Comparison of ENCODE assay signal across 10 cellular contexts in the genomic region with DNA sequence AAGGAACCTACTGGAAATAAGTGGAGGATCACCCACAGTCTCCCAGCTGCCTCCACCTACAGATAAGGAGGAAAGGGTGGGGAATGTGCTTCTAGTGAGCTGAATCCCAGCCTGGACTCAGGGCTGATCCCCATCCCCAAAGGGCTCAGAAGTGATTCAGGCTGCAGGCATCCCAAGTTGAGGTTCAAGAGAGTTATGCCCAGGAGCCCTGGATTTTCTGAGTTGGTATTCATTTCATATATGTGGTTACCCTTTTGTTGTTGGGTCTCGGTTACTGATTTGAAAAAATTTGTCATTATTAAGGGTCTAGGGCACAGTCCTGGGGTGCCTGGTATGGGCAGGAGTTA. TPM values are rescaled to one million over a fixed set of nuclear protein-coding genes. Genes with fewer than 3 reads are reported as not detected.
DNase-seq lines count a peak whose midpoint lies in the region; ATAC-seq lines count a peak whose summit lies in the region.
"Had no signal": no experiment of that assay in that cellular context is flagged by ENCODE, and none has a peak within 500 bp of the region (broad histone marks: within the 10 kb centered on the region; RNA-seq: fewer than 3 reads in every experiment).

No MANE protein-coding gene starts in this region.

- H4K8ac ChIP-seq in neuronal stem cell (ENCODE audit: low read depth, low read length): no peak overlapping the region

- H3K4me2 ChIP-seq in neuronal stem cell (ENCODE audit: insufficient read depth, low read length, poor library complexity, severe bottlenecking): no peak overlapping the region

- no peaks in the 10 kb centered on the region for H3K36me3 Mint-ChIP-seq in CD8-positive, alpha-beta memory T cell
- H3K36me3 Mint-ChIP-seq in effector memory CD8-positive, alpha-beta T cell (ENCODE audit: insufficient read depth): peaks cover 4% of the 10 kb centered on the region

- no peak overlapping the region for H3K4me3 ChIP-seq in CD8-positive, alpha-beta memory T cell (ENCODE audit: low read length)
- no peak overlapping the region for H3K4me3 ChIP-seq in neuronal stem cell (ENCODE audit: low read length in 2 of 2)

- H3K36me3 ChIP-seq in CD8-positive, alpha-beta memory T cell (ENCODE audit: insufficient read depth, low read length): no peaks in the 10 kb centered on the region
- H3K36me3 ChIP-seq in neuronal stem cell (replicated peaks in 1 of 2; ENCODE audit: control insufficient read depth in 2 of 2, insufficient read depth in 2 of 2, low read length in 2 of 2): no peaks in the 10 kb centered on the region

- no peaks in the 10 kb centered on the region for H3K9me3 ChIP-seq in CD8-positive, alpha-beta memory T cell (ENCODE audit: low read length)
- no peaks in the 10 kb centered on the region for H3K9me3 ChIP-seq in neuronal stem cell (replicated peaks in 1 of 2; ENCODE audit: control insufficient read depth in 2 of 2, insufficient read depth in 1 of 2, low read depth in 1 of 2, low read length in 2 of 2)

- POLR2A ChIA-PET in CD8-positive, alpha-beta memory T cell (lab: Charles Lee): no interaction called here

- peak overlapping the region in 1 of 7 donors; percentile 78 for H3K4me3 Mint-ChIP-seq in CD8-positive, alpha-beta memory T cell
- H3K4me3 Mint-ChIP-seq in effector memory CD8-positive, alpha-beta T cell: peak overlapping the region; percentile 14 to 53

- peak overlapping the region in 5 of 8 donors; percentile 61 to 88 (median 66) for H3K27ac Mint-ChIP-seq in CD8-positive, alpha-beta memory T cell
- peak overlapping the region; percentile 75 to 91 for H3K27ac Mint-ChIP-seq in effector memory CD8-positive, alpha-beta T cell

- no peak overlapping the region for H2AK5ac ChIP-seq in neuronal stem cell (ENCODE audit: low read depth, low read length)

- H4K91ac ChIP-seq in neuronal stem cell (ENCODE audit: low read depth, low read length, poor library complexity): no peak overlapping the region

- no peak overlapping the region for H2BK12ac ChIP-seq in neuronal stem cell (ENCODE audit: low read length)

- H3K9ac ChIP-seq in neuronal stem cell (ENCODE audit: low read depth, low read length, poor library complexity): no peak overlapping the region

- peaks cover 38% of the 10 kb centered on the region for H3K4me1 ChIP-seq in CD8-positive, alpha-beta memory T cell (ENCODE audit: insufficient read depth, low read length)
- H3K4me1 ChIP-seq in neuronal stem cell (ENCODE audit: control insufficient read depth in 2 of 2, insufficient read depth in 1 of 2, low read depth in 1 of 2, low read length in 2 of 2): peaks cover 3 to 8% of the 10 kb centered on the region in 2 donors

- H3K18ac ChIP-seq in neuronal stem cell (ENCODE audit: low read length): no peak overlapping the region

- no peak overlapping the region for H3K14ac ChIP-seq in neuronal stem cell (ENCODE audit: low read length)

- H3K27ac ChIP-seq in CD8-positive, alpha-beta memory T cell (ENCODE audit: low read depth, low read length): no peak overlapping the region
- no peak overlapping the region for H3K27ac ChIP-seq in neuronal stem cell (replicated peaks; ENCODE audit: low read length)
- H3K27ac ChIP-seq: epithelial cell of prostate had no signal

- no peaks in the 10 kb centered on the region for H3K79me1 ChIP-seq in neuronal stem cell (ENCODE audit: low read depth, low read length)

- no peak overlapping the region for H3K23ac ChIP-seq in neuronal stem cell (ENCODE audit: low read depth, low read length, poor library complexity)

- DNase-seq in CD8-positive, alpha-beta memory T cell: no peak
- DNase-seq in NCI-H226 (peak; percentile 94), neuronal stem cell (ENCODE audit: low spot score) (no peak), CD1c-positive myeloid dendritic cell (ENCODE audit: extremely low spot score) (no peak), cerebellar cortex (ENCODE audit: low spot score) (no peak)
- DNase-seq in effector memory CD8-positive, alpha-beta T cell: no peak
- DNase-seq in effector CD4-positive, alpha-beta T cell: no peak
- DNase-seq: occipital lobe had no signal

- no peaks in the 10 kb centered on the region for H3K9me3 Mint-ChIP-seq in CD8-positive, alpha-beta memory T cell
- H3K9me3 Mint-ChIP-seq in effector memory CD8-positive, alpha-beta T cell: no peaks in the 10 kb centered on the region

- no peak for ATAC-seq in effector memory CD8-positive, alpha-beta T cell (replicated peaks)
- no peak for ATAC-seq in GM21423 (IDR thresholded peaks at IDR 0.05; ENCODE audit: unreplicated experiment)

- CTCF ChIA-PET in CD8-positive, alpha-beta memory T cell (lab: Charles Lee): interaction anchor here (1.4 kb wide), 1 partner anchor 36 kb away, joined by 3 read pairs; no protein-coding TSS in a partner anchor

- WGBS in neuronal stem cell (ENCODE audit: extremely low coverage in 2 of 2, insufficient read length in 2 of 2, insufficient replicate concordance in 1 of 2), 2 donors: no CpG with 5 or more reads among the region's 1 CpG

- peak overlapping the region; percentile 83 for H2AFZ ChIP-seq in neuronal stem cell (ENCODE audit: low read length)

- H3K4ac ChIP-seq in neuronal stem cell (ENCODE audit: low read length): no peak overlapping the region

- H2BK5ac ChIP-seq in neuronal stem cell (ENCODE audit: low read length): no peak overlapping the region

- peaks cover 49 to 52% (median 52%) of the 10 kb centered on the region in 3 donors for H3K4me1 Mint-ChIP-seq in CD8-positive, alpha-beta memory T cell
- H3K4me1 Mint-ChIP-seq in effector memory CD8-positive, alpha-beta T cell (ENCODE audit: low read depth in 2 of 2): peaks cover 37 to 48% of the 10 kb centered on the region in 2 donors

- no peaks in the 10 kb centered on the region for H3K27me3 Mint-ChIP-seq in CD8-positive, alpha-beta memory T cell
- no peaks in the 10 kb centered on the region for H3K27me3 Mint-ChIP-seq in effector memory CD8-positive, alpha-beta T cell

- H2BK120ac ChIP-seq in neuronal stem cell (ENCODE audit: low read depth, low read length): no peak overlapping the region

- H2BK15ac ChIP-seq in neuronal stem cell (ENCODE audit: low read length): no peak overlapping the region

- H3K27me3 ChIP-seq in CD8-positive, alpha-beta memory T cell (ENCODE audit: insufficient read depth, low read length, poor library complexity, severe bottlenecking): no peaks in the 10 kb centered on the region
- peaks cover 0 to 22% (median 0%) of the 10 kb centered on the region in 3 experiments for H3K27me3 ChIP-seq in neuronal stem cell (ENCODE audit: control insufficient read depth in 3 of 3, insufficient read depth in 3 of 3, low read depth in 1 of 3, low read length in 3 of 3)

RNA-seq across cellular contexts. Expression of gene SRGN, which starts 30.0 kb away (rescaled TPM):
- 100 to 1,000 TPM; 659 to 662 TPM for total RNA-seq in CD8-positive, alpha-beta memory T cell
- polyA plus RNA-seq in CD8-positive, alpha-beta memory T cell: 274 TPM
- not detected for polyA plus RNA-seq in neuronal stem cell (2013, experiment 1 of 2)
- not detected for polyA plus RNA-seq in neuronal stem cell (2013, experiment 2 of 2)
